ENCODE assay signal across 19 cellular contexts in the genomic region with DNA sequence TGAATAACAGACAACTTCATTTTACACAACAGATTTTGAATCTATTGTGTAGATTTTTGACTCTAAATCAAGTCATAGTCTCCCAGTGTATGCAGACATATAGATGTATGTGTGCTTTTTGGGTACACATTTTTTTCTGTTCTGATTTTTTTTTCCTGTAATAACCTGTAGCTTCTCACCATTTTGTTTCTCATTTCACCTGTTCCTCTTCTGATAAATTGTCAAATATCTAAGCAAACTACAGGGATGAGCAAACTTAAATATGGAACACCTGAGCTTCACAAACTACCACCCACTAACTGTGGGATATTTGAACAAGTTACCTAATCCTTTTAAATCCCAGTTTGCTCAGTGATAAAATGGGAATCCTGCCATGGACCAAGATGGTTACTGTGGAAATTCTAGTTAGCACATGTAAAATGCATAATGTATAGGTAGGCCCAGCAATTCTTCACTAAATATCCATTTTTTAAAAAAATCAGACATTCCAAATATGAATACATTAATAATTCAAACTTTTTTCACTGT. TPM values are rescaled to one million over a fixed set of nuclear protein-coding genes. Genes with fewer than 3 reads are reported as not detected.
DNase-seq lines count a peak whose midpoint lies in the region; ATAC-seq and TF ChIP-seq lines count a peak whose summit lies in the region.
"Had no signal": no experiment of that assay in that cellular context is flagged by ENCODE, and none has a peak within 500 bp of the region (broad histone marks: within the 10 kb centered on the region; RNA-seq: fewer than 3 reads in every experiment).

No MANE protein-coding gene starts in this region.

- H4K91ac ChIP-seq in IMR-90 (ENCODE audit: insufficient read depth, low read depth, low read length): no peak overlapping the region

- CTCF ChIA-PET in IMR-90 (lab: Yijun Ruan, JAX): interaction anchor here (1.6 kb wide), 1 partner anchor 9 kb away, joined by 4 read pairs; no protein-coding TSS in a partner anchor

- H3K4ac ChIP-seq in IMR-90 (ENCODE audit: low read depth, low read length): no peak overlapping the region

- no peak overlapping the region for H3K56ac ChIP-seq in IMR-90 (ENCODE audit: extremely low read depth, insufficient read depth, low read length)

- no peak overlapping the region for H2AK9ac ChIP-seq in IMR-90 (replicated peaks; ENCODE audit: low read depth, low read length, poor library complexity)

- H3K9me2 ChIP-seq in hepatocyte (replicated peaks; ENCODE audit: insufficient read depth): no peaks in the 10 kb centered on the region

- no peak overlapping the region for H3K23ac ChIP-seq in IMR-90 (ENCODE audit: low read depth, low read length)

- TF ChIP-seq POLR2A in IMR-90 (IDR thresholded peaks at IDR 0.05; ENCODE audit: low read depth, low read length): no peak

- H4K5ac ChIP-seq in IMR-90 (ENCODE audit: low read depth, low read length): no peak overlapping the region

- H2BK120ac ChIP-seq in IMR-90 (ENCODE audit: low read depth, low read length): no peak overlapping the region

- no peak overlapping the region for H3K4me2 ChIP-seq in IMR-90 (ENCODE audit: low read depth, low read length)
- H3K4me2 ChIP-seq in hepatocyte: peak overlapping the region; percentile 39
- peak overlapping the region; percentile 15 for H3K4me2 ChIP-seq in skeletal muscle satellite cell (ENCODE audit: low read length)

- 0 out of 2 replicates have a peak overlapping the region, but pooled peaks have one; percentile 30 for H2BK20ac ChIP-seq in IMR-90 (ENCODE audit: low read depth, low read length)

- H3K36me3 ChIP-seq in IMR-90 (ENCODE audit: control insufficient read depth, insufficient read depth, low read length) (no peaks in the 10 kb centered on the region), hepatocyte (replicated peaks; ENCODE audit: insufficient read depth, low read depth) (no peaks in the 10 kb centered on the region), skeletal muscle satellite cell (ENCODE audit: insufficient read depth, low read length) (no peaks in the 10 kb centered on the region)
- H3K36me3 ChIP-seq: spleen, stomach, transverse colon had no signal

- H2AFZ ChIP-seq in IMR-90 (replicated peaks; ENCODE audit: low read length, poor library complexity) (no peak overlapping the region), hepatocyte (no peak overlapping the region)

- no peak overlapping the region for H2AK5ac ChIP-seq in IMR-90 (ENCODE audit: low read depth, low read length)

- dilution Hi-C loops in IMR-90 (cut with HindIII; ENCODE audit: low sequenced_read_pairs, unreplicated experiment): no loop called here

- H3K9ac ChIP-seq in IMR-90 (ENCODE audit: low read depth, low read length) (no peak overlapping the region), skeletal muscle satellite cell (ENCODE audit: low read depth, low read length) (no peak overlapping the region)

- in situ Hi-C loops in IMR-90 (cut with MboI; ENCODE audit: low sequenced_read_pairs): no loop called here

- TF ChIP-seq RAD21 in IMR-90 (IDR thresholded peaks at IDR 0.05; ENCODE audit: low read length): no peak

- H2BK5ac ChIP-seq in IMR-90 (ENCODE audit: low read depth, low read length, poor library complexity, severe bottlenecking): no peak overlapping the region

- H4K20me1 ChIP-seq in IMR-90 (ENCODE audit: insufficient read depth, low read length) (no peaks in the 10 kb centered on the region), hepatocyte (ENCODE audit: insufficient read depth, poor library complexity, severe bottlenecking) (peaks cover 9% of the 10 kb centered on the region)

- H2BK15ac ChIP-seq in IMR-90 (ENCODE audit: low read depth, low read length): no peak overlapping the region

- H3K9me1 ChIP-seq in IMR-90 (ENCODE audit: insufficient read depth, low read length): no peaks in the 10 kb centered on the region; the same call in 1 of the 2 replicates

- BruUV-seq in IMR-90 (replicated peaks; lab: Mats Ljungman, UMichigan): no TSS peak

- no peak for ATAC-seq in IMR-90 (ENCODE audit: low read depth)
- ATAC-seq in GM19397 (IDR thresholded peaks at IDR 0.05; ENCODE audit: unreplicated experiment): no peak
- ATAC-seq: left cardiac atrium had no signal

- intact Hi-C loops in IMR-90 (cut with micrococcal nuclease): no loop called here

- H3K9me3 ChIP-seq in IMR-90 (ENCODE audit: control insufficient read depth, insufficient read depth, low read length): no peaks in the 10 kb centered on the region
- H3K9me3 ChIP-seq in hepatocyte (ENCODE audit: low read depth): no peaks in the 10 kb centered on the region
- no peaks in the 10 kb centered on the region for H3K9me3 ChIP-seq in skeletal muscle satellite cell (replicated peaks; ENCODE audit: low read length)
- H3K9me3 ChIP-seq: spleen, stomach, transverse colon had no signal

- POLR2A ChIA-PET in IMR-90 (lab: Charles Lee; ENCODE audit: unreplicated experiment): no interaction called here

- no peak overlapping the region for H4K8ac ChIP-seq in IMR-90 (ENCODE audit: low read depth in 2 of 2, low read length in 2 of 2)

- DNase-seq in IMR-90 (no peak), hepatocyte (ENCODE audit: low spot score) (no peak), SIG-M5 treated with dmso at 0.1 percent for 504 hours (lab: John Stamatoyannopoulos, UW; ENCODE audit: unreplicated experiment) (no peak), OCI-M2 (lab: John Stamatoyannopoulos, UW; ENCODE audit: unreplicated experiment) (no peak)
- DNase-seq: activated CD4-positive, alpha-beta memory T cell treated with anti-CD3 and anti-CD28 coated beads, Interleukin-2, amount 10 ng/mL, durations not matched to agents 7 days and 5 days; activated naive CD4-positive, alpha-beta T cell; activated T-cell treated with anti-CD3 and anti-CD28 coated beads for 4 hours; COR-L47; left cardiac atrium; NCI-H187; NCI-H2227 treated with DMSO at 0.1 percent for 48 hours; spleen; stimulated activated CD4-positive, alpha-beta T cell treated with anti-CD3 and anti-CD28 coated beads, Interleukin-4, amount 100 ng/mL, for 4 hours; stomach; T1000; transverse colon had no signal

- H3K79me1 ChIP-seq in IMR-90 (ENCODE audit: low read depth in 1 of 2, low read length in 2 of 2): peaks cover 0 to 14% of the 10 kb centered on the region in 2 experiments; a peak in 2 of 4 replicates

- H3K27ac ChIP-seq in IMR-90 (ENCODE audit: insufficient read depth, low read length) (no peak overlapping the region), VCaP (peak overlapping the region; percentile 72), hepatocyte (peak overlapping the region; percentile 49)
- H3K27ac ChIP-seq: spleen, transverse colon had no signal

- no peaks in the 10 kb centered on the region for H3K27me3 ChIP-seq in IMR-90 (ENCODE audit: control insufficient read depth, insufficient read depth, low read length)
- H3K27me3 ChIP-seq in hepatocyte: no peaks in the 10 kb centered on the region
- H3K27me3 ChIP-seq in skeletal muscle satellite cell (ENCODE audit: control insufficient read depth, insufficient read depth, low read length): no peaks in the 10 kb centered on the region
- H3K27me3 ChIP-seq: spleen, stomach, transverse colon had no signal

- TF ChIP-seq CTCF in IMR-90 (conservative IDR thresholded peaks at IDR 0.05; ENCODE audit: low read depth, low read length): no peak
- no peak for TF ChIP-seq CTCF in VCaP (conservative IDR thresholded peaks at IDR 0.05)
- no peak for TF ChIP-seq CTCF in hepatocyte (IDR thresholded peaks at IDR 0.05; ENCODE audit: poor library complexity)

- peaks cover 95% of the 10 kb centered on the region for H3K79me2 ChIP-seq in hepatocyte

- H3K4me3 ChIP-seq in IMR-90 (ENCODE audit: insufficient read depth, low read depth, low read length) (no peak overlapping the region), hepatocyte (no peak overlapping the region), skeletal muscle satellite cell (ENCODE audit: low read length) (no peak overlapping the region)
- H3K4me3 ChIP-seq: spleen, stomach, transverse colon had no signal

- H3K4me1 ChIP-seq in IMR-90 (ENCODE audit: control insufficient read depth, insufficient read depth, low read length): peaks cover 3% of the 10 kb centered on the region; the same call in 1 of the 2 replicates
- peaks cover 29% of the 10 kb centered on the region for H3K4me1 ChIP-seq in hepatocyte (ENCODE audit: insufficient read depth)
- H3K4me1 ChIP-seq in skeletal muscle satellite cell (ENCODE audit: control insufficient read depth, insufficient read depth, low read length): peaks cover 18% of the 10 kb centered on the region

- no peak overlapping the region for H3K14ac ChIP-seq in IMR-90 (replicated peaks; ENCODE audit: low read depth, low read length)

- H3K18ac ChIP-seq in IMR-90 (ENCODE audit: low read depth, low read length): no peak overlapping the region

TF ChIP-seq in IMR-90, 13 proteins besides CTCF, POLR2A, EP300 and RAD21 (continues in another document):
- no peak for TF ChIP-seq MAZ (IDR thresholded peaks at IDR 0.05; ENCODE audit: borderline replicate concordance, low read depth, low read length)
- TF ChIP-seq MAFK (IDR thresholded peaks at IDR 0.05; ENCODE audit: low read depth, low read length): no peak
- no peak for TF ChIP-seq MXI1 (IDR thresholded peaks at IDR 0.05; ENCODE audit: borderline replicate concordance, low read depth, low read length)
- TF ChIP-seq SMC3 (IDR thresholded peaks at IDR 0.05; ENCODE audit: low read depth, low read length): no peak
- TF ChIP-seq FOS (IDR thresholded peaks at IDR 0.05; ENCODE audit: low read depth, low read length): no peak
- TF ChIP-seq, protein P1, sequence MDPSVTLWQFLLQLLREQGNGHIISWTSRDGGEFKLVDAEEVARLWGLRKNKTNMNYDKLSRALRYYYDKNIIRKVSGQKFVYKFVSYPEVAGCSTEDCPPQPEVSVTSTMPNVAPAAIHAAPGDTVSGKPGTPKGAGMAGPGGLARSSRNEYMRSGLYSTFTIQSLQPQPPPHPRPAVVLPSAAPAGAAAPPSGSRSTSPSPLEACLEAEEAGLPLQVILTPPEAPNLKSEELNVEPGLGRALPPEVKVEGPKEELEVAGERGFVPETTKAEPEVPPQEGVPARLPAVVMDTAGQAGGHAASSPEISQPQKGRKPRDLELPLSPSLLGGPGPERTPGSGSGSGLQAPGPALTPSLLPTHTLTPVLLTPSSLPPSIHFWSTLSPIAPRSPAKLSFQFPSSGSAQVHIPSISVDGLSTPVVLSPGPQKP (IDR thresholded peaks at IDR 0.05; ENCODE audit: borderline replicate concordance, low read depth, low read length): no peak

RNA-seq across cellular contexts. Expression of a gene that starts 15.7 kb away (rescaled TPM):
- 6.8 and 8.1 TPM in 2 replicates for total RNA-seq in IMR-90 (2012; rRNA removed)
- polyA plus RNA-seq in IMR-90 (2012; rRNA removed): 2.2 and 2.9 TPM in 2 replicates
- 0.85 and 0.88 TPM in 2 replicates for polyA plus RNA-seq in IMR-90 (2012; cell fraction: cytosol; rRNA removed)
- 2.3 and 9.8 TPM in 2 replicates for polyA plus RNA-seq in IMR-90 (2012; cell fraction: nucleus; rRNA removed; ENCODE audit: low replicate concordance)
- total RNA-seq in hepatocyte: 108 and 115 TPM in 2 replicates
- polyA plus RNA-seq in hepatocyte: 27.2 and 30.1 TPM in 2 replicates
- 2.8 and 6.8 TPM in 2 replicates for total RNA-seq in skeletal muscle satellite cell (2012; rRNA removed)

RNA-seq across cellular contexts. Expression of a gene that starts 49.7 kb away (rescaled TPM):
- total RNA-seq in IMR-90 (2012; rRNA removed): 25.5 and 58.3 TPM in 2 replicates
- 7.4 and 12.2 TPM in 2 replicates for polyA plus RNA-seq in IMR-90 (2012; rRNA removed)
- polyA plus RNA-seq in IMR-90 (2012; cell fraction: cytosol; rRNA removed): 2.7 and 4.2 TPM in 2 replicates
- polyA plus RNA-seq in IMR-90 (2012; cell fraction: nucleus; rRNA removed; ENCODE audit: low replicate concordance): 2.0 and 6.9 TPM in 2 replicates
- 52.9 and 55.5 TPM in 2 replicates for total RNA-seq in hepatocyte
- 22.4 and 23.5 TPM in 2 replicates for polyA plus RNA-seq in hepatocyte
- total RNA-seq in skeletal muscle satellite cell (2012; rRNA removed): 48.5 and 60.1 TPM in 2 replicates

Comparison
In these comparisons a context has a peak if more than half of its experiments do, and no peak if none do; other contexts are left out.
1. RNA of a gene that starts 15.7 kb away (total RNA-seq): 108 to 115 TPM in hepatocyte; 6.8 to 8.1 TPM in IMR-90; every median in the first group is over 10 times any median in the second.